8 cellular contexts compared by ENCODE assay signal in the genomic region with DNA sequence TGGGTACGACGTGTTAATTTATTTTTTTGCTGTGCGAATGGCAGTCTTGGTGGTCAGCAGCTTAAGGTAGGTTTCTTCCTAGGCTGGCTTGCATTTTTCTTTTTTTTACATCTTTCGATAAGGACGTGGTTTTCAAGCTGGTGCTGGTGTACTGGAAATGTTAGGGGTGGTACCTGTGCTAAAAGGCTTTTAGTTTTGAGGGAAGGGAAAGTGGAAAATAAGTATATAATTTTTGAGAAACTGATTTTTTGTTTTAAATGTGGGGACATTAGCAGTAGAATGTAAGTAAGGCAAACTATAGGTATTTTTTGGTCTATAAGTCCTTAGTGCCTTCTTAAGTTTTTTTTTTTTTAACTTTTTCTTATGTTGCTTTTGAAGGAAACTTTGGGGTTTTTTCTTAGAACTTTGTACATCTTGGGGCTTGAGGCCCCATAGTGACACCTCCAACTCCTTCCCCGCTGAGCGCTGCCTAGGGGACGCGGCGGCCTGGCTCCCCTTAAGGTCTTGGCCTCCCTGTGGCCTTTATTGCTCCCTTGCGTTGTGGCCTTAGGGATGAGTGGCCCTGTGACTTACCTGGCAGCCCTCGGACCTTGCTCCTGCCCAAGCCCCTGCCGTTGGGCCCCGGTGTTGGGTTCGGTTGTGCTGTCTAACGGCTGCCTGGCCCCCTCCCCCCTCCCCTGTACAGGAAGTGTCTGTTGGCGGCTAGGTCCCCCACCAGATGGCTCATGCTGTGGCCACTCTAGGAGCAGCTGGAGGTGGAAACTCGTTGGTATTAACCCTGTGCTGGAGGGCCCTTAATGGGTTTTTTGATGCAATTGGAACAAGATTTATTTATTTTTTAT.
DNase-seq lines count a peak whose midpoint lies in the region; ATAC-seq and TF ChIP-seq lines count a peak whose summit lies in the region.

No MANE protein-coding gene starts in this region.

- H3K27me3 ChIP-seq in duodenal mucosa (ENCODE audit: control insufficient read depth in 1 of 2, insufficient read depth in 2 of 2, low read length in 2 of 2) (no peaks in the 10 kb centered on the region), right lobe of liver (no peaks in the 10 kb centered on the region)

- peak; percentile 78 for TF ChIP-seq POLR2A in right lobe of liver (IDR thresholded peaks at IDR 0.05)

- H3K9ac ChIP-seq in duodenal mucosa (ENCODE audit: low read depth in 1 of 2, low read length in 2 of 2): peak overlapping the region; percentile 94 to 96

- H3K36me3 ChIP-seq in duodenal mucosa (ENCODE audit: control insufficient read depth in 1 of 2, insufficient read depth in 2 of 2, low read length in 2 of 2) (peaks cover 0 to 3% of the 10 kb centered on the region in 2 donors), right lobe of liver (peaks cover 0 to 3% (median 0%) of the 10 kb centered on the region in 4 donors)

- peak in 3 of 4 donors; percentile 9 to 14 (median 9) for TF ChIP-seq CTCF in right lobe of liver (IDR thresholded peaks at IDR 0.05)

- DNase-seq in AG08395 (ENCODE audit: low spot score): peak; percentile 97
- DNase-seq in HK-2 (ENCODE audit: unreplicated experiment): peak; percentile 84
- peak; percentile 96 for DNase-seq in NCI-H82 (lab: John Stamatoyannopoulos, UW)
- peak; percentile 68 to 76 for DNase-seq in activated CD4-positive, alpha-beta T cell treated with anti-CD3 and anti-CD28 coated beads, Interleukin-2, amount 50 U/mL, for 48 hours
- DNase-seq in right lobe of liver: peak; percentile 73 to 83 (median 82)
- DNase-seq in stimulated activated CD4-positive, alpha-beta T cell treated with anti-CD3 and anti-CD28 coated beads, Interleukin-4, amount 100 ng/mL, for 24 hours: peak; percentile 78

- H3K4me1 ChIP-seq in duodenal mucosa (ENCODE audit: control insufficient read depth in 1 of 2, insufficient read depth in 2 of 2, low read length in 2 of 2) (peaks cover 3 to 13% of the 10 kb centered on the region in 2 donors), right lobe of liver (no peaks in the 10 kb centered on the region)

- H3K4me3 ChIP-seq in duodenal mucosa (ENCODE audit: low read depth in 1 of 2, low read length in 2 of 2) (peak overlapping the region; percentile 99), right lobe of liver (peak overlapping the region; percentile 68 to 76 (median 75))

- H3K27ac ChIP-seq in duodenal mucosa (ENCODE audit: low read depth, low read length): peak overlapping the region; percentile 84
- peak overlapping the region; percentile 60 to 87 (median 65) for H3K27ac ChIP-seq in right lobe of liver

- 6% methylated on average over 17 of the region's 18 CpGs for WGBS in right lobe of liver (ENCODE audit: insufficient coverage, low coverage, low lambda C conversion rate, missing lambda C conversion rate)

- ATAC-seq in GM19035 (IDR thresholded peaks at IDR 0.05; ENCODE audit: unreplicated experiment) (peak; percentile 89), right lobe of liver (peak; percentile 96 to 99 (median 98))

- intact Hi-C loops in right lobe of liver (cut with DNase I): no loop called here

- H3K9me3 ChIP-seq in duodenal mucosa (ENCODE audit: control insufficient read depth in 1 of 2, low read length in 2 of 2) (no peaks in the 10 kb centered on the region), right lobe of liver (peaks cover 0 to 5% (median 0%) of the 10 kb centered on the region in 4 donors)

Comparison
In these comparisons a context has a peak if more than half of its experiments do, and no peak if none do; other contexts are left out.
1. Peak in every context shown above with its lines: DNase-seq, ATAC-seq, H3K4me3 ChIP-seq and H3K27ac ChIP-seq.